ENCODE assay signal across 25 cellular contexts in the genomic region with DNA sequence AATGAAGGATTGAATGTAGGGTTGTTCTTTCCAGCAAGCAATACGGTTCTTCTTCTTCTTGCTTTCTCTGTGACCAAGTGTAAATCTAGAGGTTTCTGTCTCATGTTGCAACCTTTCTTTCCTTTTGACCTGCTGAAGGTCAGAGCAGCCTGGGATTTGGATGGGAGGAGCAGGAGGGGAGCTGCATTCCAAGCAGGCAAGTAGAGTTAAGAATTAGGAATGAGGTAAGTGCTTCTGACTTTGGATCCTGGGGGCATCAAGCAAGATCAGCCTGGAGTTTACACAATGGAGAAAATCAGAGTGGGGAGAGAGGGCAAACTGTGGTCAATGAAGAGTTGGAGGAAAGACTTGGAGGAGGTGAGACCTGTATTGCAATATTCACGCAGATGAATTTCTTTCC.
"Had no signal": no experiment of that assay in that cellular context is flagged by ENCODE, and none has a peak within 500 bp of the region (broad histone marks: within the 10 kb centered on the region; RNA-seq: fewer than 3 reads in every experiment).

No MANE protein-coding gene starts in this region.

- H3K27ac ChIP-seq: brain microvascular endothelial cell, coronary artery, dorsolateral prefrontal cortex, esophagus muscularis mucosa, foreskin keratinocyte, gastrocnemius medialis, heart left ventricle had no signal

- H3K27me3 ChIP-seq: esophagus muscularis mucosa, gastrocnemius medialis, heart left ventricle had no signal

- H3K4me1 ChIP-seq: foreskin keratinocyte had no signal

- H3K9me3 ChIP-seq: esophagus muscularis mucosa, gastrocnemius medialis, heart left ventricle had no signal

- ATAC-seq: activated CD8-positive, alpha-beta T cell treated with anti-CD3 and anti-CD28 coated beads for 36 hours; activated T-cell treated with anti-CD3 and anti-CD28 coated beads, Interleukin-2, amount 50 U/mL, for 4 hours; activated T-helper 17 cell treated with anti-CD3 and anti-CD28 coated beads, Interleukin-2, amount 50 U/mL, for 72 hours; foreskin keratinocyte; gastrocnemius medialis; heart left ventricle had no signal

- DNase-seq: activated CD4-positive, alpha-beta T cell treated with anti-CD3 and anti-CD28 coated beads for 1 hour; activated CD4-positive, alpha-beta T cell treated with anti-CD3 and anti-CD28 coated beads for 4 hours; activated CD4-positive, alpha-beta T cell treated with anti-CD3 and anti-CD28 coated beads, Interleukin-2, amount 50 U/mL, for 1 hour; activated CD4-positive, alpha-beta T cell treated with anti-CD3 and anti-CD28 coated beads, Interleukin-2, amount 50 U/mL, for 48 hours; activated CD8-positive, alpha-beta memory T cell treated with anti-CD3 and anti-CD28 coated beads for 24 hours; activated CD8-positive, alpha-beta T cell treated with anti-CD3 and anti-CD28 coated beads for 36 hours; activated effector memory CD4-positive, alpha-beta T cell treated with Interleukin-2 at 50 U/mL for 16 hours; activated gamma-delta T cell treated with Interleukin-2 at 50 U/mL for 16 hours; activated naive CD4-positive, alpha-beta T cell treated with anti-CD3 and anti-CD28 coated beads, Interleukin-2, amount 50 U/mL, for 16 hours; activated naive CD4-positive, alpha-beta T cell treated with Interleukin-2 at 50 U/mL for 16 hours; activated T-cell treated with anti-CD3 and anti-CD28 coated beads, Interleukin-2, amount 50 U/mL, for 4 hours; amniotic stem cell; anterior cingulate cortex; brain microvascular endothelial cell; dorsolateral prefrontal cortex; effector memory CD4-positive, alpha-beta T cell; erythroblast; foreskin keratinocyte; gastrocnemius medialis; glutamatergic neuron; heart left ventricle; T-helper 2 cell had no signal

- H3K4me3 ChIP-seq: coronary artery, dorsolateral prefrontal cortex, esophagus muscularis mucosa, gastrocnemius medialis, heart left ventricle had no signal

- H3K36me3 ChIP-seq: brain microvascular endothelial cell, esophagus muscularis mucosa, gastrocnemius medialis, heart left ventricle had no signal
